ENCODE assay signal across 21 cellular contexts in the genomic region with DNA sequence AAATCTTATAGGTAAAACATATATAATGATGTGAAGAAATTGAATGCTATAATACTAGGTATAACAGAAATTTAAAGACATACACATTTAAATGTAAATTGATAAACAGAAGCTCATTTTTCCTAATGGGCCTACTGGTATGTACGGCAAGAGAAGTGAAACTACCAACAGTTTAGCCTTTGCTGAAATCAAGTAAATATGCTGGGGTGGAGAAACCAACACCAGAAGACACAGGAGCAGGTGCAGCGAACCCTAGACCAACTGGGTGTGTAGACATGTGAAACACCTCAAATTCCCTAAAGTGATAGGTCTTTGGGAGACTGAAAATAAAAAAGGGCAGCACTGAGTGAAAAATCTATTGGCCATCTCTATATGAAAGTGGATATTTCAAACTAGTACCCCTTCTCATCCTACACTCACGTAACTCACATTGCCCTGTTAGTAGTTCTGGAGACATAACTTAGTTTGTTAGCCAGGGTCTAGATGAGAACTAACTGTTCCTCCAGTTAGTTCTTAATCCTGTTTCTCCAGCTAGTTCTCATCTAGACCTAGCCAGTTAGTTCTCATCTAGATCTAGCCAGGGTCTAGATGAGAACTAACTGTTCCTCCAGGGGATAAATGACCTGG. TPM values are rescaled to one million over a fixed set of nuclear protein-coding genes. Genes with fewer than 3 reads are reported as not detected.
"Had no signal": no experiment of that assay in that cellular context is flagged by ENCODE, and none has a peak within 500 bp of the region (broad histone marks: within the 10 kb centered on the region; RNA-seq: fewer than 3 reads in every experiment).

No MANE protein-coding gene starts in this region.

- H3K4me1 ChIP-seq: gastroesophageal sphincter, heart right ventricle, prostate gland, right lobe of liver had no signal

- H3K27me3 ChIP-seq: right lobe of liver had no signal

- H3K27me3 Mint-ChIP-seq: type B pancreatic cell had no signal

- H3K9me3 ChIP-seq: gastroesophageal sphincter, heart right ventricle, prostate gland, right lobe of liver had no signal

- H3K9me3 Mint-ChIP-seq: activated CD4-positive, alpha-beta T cell treated with anti-CD3 and anti-CD28 coated beads, Interleukin-2, amount 10 ng/mL, durations not matched to agents 24 days and 14 days; activated T-cell treated with anti-CD3 and anti-CD28 coated beads, Interleukin-2, amount 50 U/mL, for 72 hours; neural crest cell; stimulated activated naive CD8-positive, alpha-beta T cell treated with anti-CD3 and anti-CD28 coated beads, Interleukin-15, amount 100 ng/mL, for 72 hours; type B pancreatic cell had no signal

- H3K4me3 Mint-ChIP-seq: activated CD4-positive, alpha-beta T cell treated with anti-CD3 and anti-CD28 coated beads, Interleukin-2, amount 10 ng/mL, durations not matched to agents 24 days and 14 days; activated CD8-positive, alpha-beta T cell treated with anti-CD3 and anti-CD28 coated beads, Interleukin-2, amount 10 ng/mL, durations not matched to agents 7 days and 5 days; activated naive CD8-positive, alpha-beta T cell; activated T-cell treated with anti-CD3 and anti-CD28 coated beads, Interleukin-2, amount 50 U/mL, for 72 hours; neural crest cell; stimulated activated naive CD8-positive, alpha-beta T cell treated with anti-CD3 and anti-CD28 coated beads, Interleukin-15, amount 100 ng/mL, for 72 hours; type B pancreatic cell had no signal

- H3K27ac Mint-ChIP-seq: activated CD4-positive, alpha-beta T cell treated with anti-CD3 and anti-CD28 coated beads, Interleukin-2, amount 10 ng/mL, durations not matched to agents 24 days and 14 days; activated CD8-positive, alpha-beta T cell treated with anti-CD3 and anti-CD28 coated beads, Interleukin-2, amount 10 ng/mL, durations not matched to agents 7 days and 5 days; activated naive CD8-positive, alpha-beta T cell; stimulated activated naive CD8-positive, alpha-beta T cell treated with anti-CD3 and anti-CD28 coated beads, Interleukin-15, amount 100 ng/mL, for 72 hours; type B pancreatic cell had no signal

- H3K4me2 ChIP-seq: smooth muscle cell had no signal

- ATAC-seq: activated CD8-positive, alpha-beta T cell treated with anti-CD3 and anti-CD28 coated beads, Interleukin-2, amount 10 ng/mL, durations not matched to agents 7 days and 5 days; activated T-cell treated with anti-CD3 and anti-CD28 coated beads, Interleukin-2, amount 50 U/mL, for 72 hours; gastroesophageal sphincter; heart right ventricle; right lobe of liver; stimulated activated naive CD8-positive, alpha-beta T cell treated with anti-CD3 and anti-CD28 coated beads, Interleukin-15, amount 100 ng/mL, for 72 hours had no signal

- DNase-seq: activated CD4-positive, alpha-beta T cell treated with anti-CD3 and anti-CD28 coated beads, Interleukin-2, amount 10 ng/mL, durations not matched to agents 24 days and 14 days; activated CD8-positive, alpha-beta memory T cell treated with anti-CD3 and anti-CD28 coated beads, Interleukin-2, amount 50 U/mL, for 4 hours; activated CD8-positive, alpha-beta T cell treated with anti-CD3 and anti-CD28 coated beads, Interleukin-2, amount 10 ng/mL, durations not matched to agents 7 days and 5 days; activated gamma-delta T cell treated with Interleukin-2 at 50 U/mL for 16 hours; activated T-cell treated with anti-CD3 and anti-CD28 coated beads, Interleukin-2, amount 50 U/mL, for 72 hours; amniotic stem cell; erythroblast; heart right ventricle; midbrain; right lobe of liver; stimulated activated naive CD8-positive, alpha-beta T cell treated with anti-CD3 and anti-CD28 coated beads, Interleukin-15, amount 100 ng/mL, for 72 hours had no signal

- H3K36me3 ChIP-seq: gastroesophageal sphincter, heart right ventricle, prostate gland, right lobe of liver had no signal

- H3K4me1 Mint-ChIP-seq: activated CD4-positive, alpha-beta T cell treated with anti-CD3 and anti-CD28 coated beads, Interleukin-2, amount 10 ng/mL, durations not matched to agents 24 days and 14 days; stimulated activated naive CD8-positive, alpha-beta T cell treated with anti-CD3 and anti-CD28 coated beads, Interleukin-15, amount 100 ng/mL, for 72 hours had no signal

- H3K4me3 ChIP-seq: gastroesophageal sphincter, heart right ventricle, lung, prostate gland, right lobe of liver, smooth muscle cell had no signal

- H3K27ac ChIP-seq: gastroesophageal sphincter, heart right ventricle, prostate gland, right lobe of liver had no signal

- H3K36me3 Mint-ChIP-seq: activated naive CD8-positive, alpha-beta T cell; type B pancreatic cell had no signal

RNA-seq across cellular contexts. Expression of a gene that starts 53.1 kb away (rescaled TPM):
- total RNA-seq: activated CD4-positive, alpha-beta T cell treated with anti-CD3 and anti-CD28 coated beads, Interleukin-2, amount 10 ng/mL, durations not matched to agents 24 days and 14 days; activated CD8-positive, alpha-beta T cell treated with anti-CD3 and anti-CD28 coated beads, Interleukin-2, amount 10 ng/mL, durations not matched to agents 7 days and 5 days; activated T-cell treated with anti-CD3 and anti-CD28 coated beads, Interleukin-2, amount 50 U/mL, for 72 hours; cardiac septum; heart right ventricle; myocyte; neural crest cell; osteoblast; right lobe of liver; smooth muscle cell had no signal
